ENCODE assay signal across 9 cellular contexts in genomic region chr10:33126118-33126517, GRCh38.
DNase-seq lines count a peak whose midpoint lies in the region; ATAC-seq and TF ChIP-seq lines count a peak whose summit lies in the region.
"Had no signal": no experiment of that assay in that cellular context is flagged by ENCODE, and none has a peak within 500 bp of the region (broad histone marks: within the 10 kb centered on the region; RNA-seq: fewer than 3 reads in every experiment).

No MANE protein-coding gene starts in this region.

- H3K9ac ChIP-seq in IMR-90 (ENCODE audit: low read depth, low read length), result no peak overlapping the region

- ATAC-seq in IMR-90 (ENCODE audit: low read depth) (no peak), GM18511 (IDR thresholded peaks at IDR 0.05; ENCODE audit: unreplicated experiment) (no peak), GM18498 (IDR thresholded peaks at IDR 0.05; ENCODE audit: unreplicated experiment) (no peak)

- H3K9me3 ChIP-seq in IMR-90 (ENCODE audit: control insufficient read depth, insufficient read depth, low read length), result no peaks in the 10 kb centered on the region

- no peaks in the 10 kb centered on the region for H3K36me3 Mint-ChIP-seq in activated T-helper 1 cell treated with anti-CD3 and anti-CD28 coated beads, Interleukin-12 subunit alpha, Interleukin-12 subunit beta, Interleukin-2, Interleukin-4 antibody, amounts not matched to agents 30 ng/mL and 10 ng/mL and 1 ng/mL, durations not matched to agents 14 hours and 24 hours and 36 hours (ENCODE audit: low read depth)

- peaks cover 16% of the 10 kb centered on the region for H3K9me1 ChIP-seq in IMR-90 (ENCODE audit: insufficient read depth, low read length)

- intact Hi-C loops in IMR-90 (cut with micrococcal nuclease), result loop anchor here (10.0 kb wide), 1 partner anchor 331 kb away; no protein-coding TSS in a partner anchor
- intact Hi-C loops in activated T-helper 1 cell treated with anti-CD3 and anti-CD28 coated beads, Interleukin-12 subunit alpha, Interleukin-12 subunit beta, Interleukin-2, Interleukin-4 antibody, amounts not matched to agents 30 ng/mL and 10 ng/mL and 1 ng/mL, durations not matched to agents 14 hours and 24 hours and 36 hours (cut with micrococcal nuclease), result loop anchor here (1.0 kb wide), 1 partner anchor 8 kb away; no protein-coding TSS in a partner anchor

- peak overlapping the region; percentile 80 for H3K27ac Mint-ChIP-seq in activated T-helper 1 cell treated with anti-CD3 and anti-CD28 coated beads, Interleukin-12 subunit alpha, Interleukin-12 subunit beta, Interleukin-2, Interleukin-4 antibody, amounts not matched to agents 30 ng/mL and 10 ng/mL and 1 ng/mL, durations not matched to agents 14 hours and 24 hours and 36 hours

- H3K27me3 Mint-ChIP-seq in activated T-helper 1 cell treated with anti-CD3 and anti-CD28 coated beads, Interleukin-12 subunit alpha, Interleukin-12 subunit beta, Interleukin-2, Interleukin-4 antibody, amounts not matched to agents 30 ng/mL and 10 ng/mL and 1 ng/mL, durations not matched to agents 14 hours and 24 hours and 36 hours (ENCODE audit: insufficient read depth), result no peaks in the 10 kb centered on the region

- no peak for TF ChIP-seq CTCF in IMR-90 (conservative IDR thresholded peaks at IDR 0.05; ENCODE audit: low read depth, low read length)

- DNase-seq in A172 (ENCODE audit: low spot score), result peak; percentile 44
- peak; percentile 64 for DNase-seq in IMR-90
- peak; percentile 24 for DNase-seq in activated T-helper 1 cell treated with anti-CD3 and anti-CD28 coated beads, Interleukin-12 subunit alpha, Interleukin-12 subunit beta, Interleukin-2, Interleukin-4 antibody, amounts not matched to agents 30 ng/mL and 10 ng/mL and 1 ng/mL, durations not matched to agents 14 hours and 24 hours and 36 hours (ENCODE audit: low spot score)
- peak; percentile 67 for DNase-seq in islet precursor cell
- no peak for DNase-seq in HK-2 (ENCODE audit: unreplicated experiment)
- DNase-seq in AML-193 (lab: John Stamatoyannopoulos, UW), result no peak
- DNase-seq: erythroblast had no signal

- BruUV-seq in IMR-90 (replicated peaks; lab: Mats Ljungman, UMichigan), result no TSS peak

- H4K5ac ChIP-seq in IMR-90 (ENCODE audit: low read depth, low read length), result peak overlapping the region; percentile 10

- peak overlapping the region; percentile 20 to 52; a peak in 3 of 4 replicates for H4K8ac ChIP-seq in IMR-90 (ENCODE audit: low read depth in 2 of 2, low read length in 2 of 2)

- POLR2A ChIA-PET in IMR-90 (lab: Charles Lee; ENCODE audit: unreplicated experiment), result no interaction called here

- H4K91ac ChIP-seq in IMR-90 (ENCODE audit: insufficient read depth, low read depth, low read length), result peak overlapping the region; percentile 82

- in situ Hi-C loops in IMR-90 (cut with MboI; ENCODE audit: low sequenced_read_pairs), result loop anchor here (10.0 kb wide), 1 partner anchor 111 kb away; no protein-coding TSS in a partner anchor

- H2AK9ac ChIP-seq in IMR-90 (replicated peaks; ENCODE audit: low read depth, low read length, poor library complexity), result no peak overlapping the region

- peak overlapping the region; percentile 44; the same call in 1 of the 2 replicates for H3K27ac ChIP-seq in IMR-90 (ENCODE audit: insufficient read depth, low read length)

- H3K4me3 ChIP-seq in IMR-90 (ENCODE audit: insufficient read depth, low read depth, low read length), result no peak overlapping the region

- peak overlapping the region; percentile 52 for H2BK120ac ChIP-seq in IMR-90 (ENCODE audit: low read depth, low read length)

- H3K27me3 ChIP-seq in IMR-90 (ENCODE audit: control insufficient read depth, insufficient read depth, low read length), result no peaks in the 10 kb centered on the region

- no peaks in the 10 kb centered on the region for H4K20me1 ChIP-seq in IMR-90 (ENCODE audit: insufficient read depth, low read length)

- H2BK5ac ChIP-seq in IMR-90 (ENCODE audit: low read depth, low read length, poor library complexity, severe bottlenecking), result peak overlapping the region; percentile 3

- H3K56ac ChIP-seq in IMR-90 (ENCODE audit: extremely low read depth, insufficient read depth, low read length), result no peak overlapping the region

- H2BK20ac ChIP-seq in IMR-90 (ENCODE audit: low read depth, low read length), result peak overlapping the region; percentile 23

- H3K4me1 Mint-ChIP-seq in activated T-helper 1 cell treated with anti-CD3 and anti-CD28 coated beads, Interleukin-12 subunit alpha, Interleukin-12 subunit beta, Interleukin-2, Interleukin-4 antibody, amounts not matched to agents 30 ng/mL and 10 ng/mL and 1 ng/mL, durations not matched to agents 14 hours and 24 hours and 36 hours (ENCODE audit: low read depth), result peaks cover 28% of the 10 kb centered on the region

- peak overlapping the region; percentile 49 for H3K4ac ChIP-seq in IMR-90 (ENCODE audit: low read depth, low read length)

- no peak for TF ChIP-seq POLR2A in IMR-90 (IDR thresholded peaks at IDR 0.05; ENCODE audit: low read depth, low read length)

- H3K4me1 ChIP-seq in IMR-90 (ENCODE audit: control insufficient read depth, insufficient read depth, low read length), result peaks cover 29% of the 10 kb centered on the region

- peak overlapping the region; percentile 78 for H3K14ac ChIP-seq in IMR-90 (replicated peaks; ENCODE audit: low read depth, low read length)

- no peaks in the 10 kb centered on the region for H3K79me1 ChIP-seq in IMR-90 (ENCODE audit: low read depth in 1 of 2, low read length in 2 of 2)

- H2AK5ac ChIP-seq in IMR-90 (ENCODE audit: low read depth, low read length), result peak overlapping the region; percentile 61

- peak overlapping the region; percentile 25; the same call in 1 of the 2 replicates for H3K23ac ChIP-seq in IMR-90 (ENCODE audit: low read depth, low read length)

- H2BK15ac ChIP-seq in IMR-90 (ENCODE audit: low read depth, low read length), result peak overlapping the region; percentile 80

- no peak for TF ChIP-seq RAD21 in IMR-90 (IDR thresholded peaks at IDR 0.05; ENCODE audit: low read length)

- dilution Hi-C loops in IMR-90 (cut with HindIII; ENCODE audit: low sequenced_read_pairs, unreplicated experiment), result no loop called here

- H3K36me3 ChIP-seq in IMR-90 (ENCODE audit: control insufficient read depth, insufficient read depth, low read length), result no peaks in the 10 kb centered on the region

- peak overlapping the region; percentile 28 for H3K4me3 Mint-ChIP-seq in activated T-helper 1 cell treated with anti-CD3 and anti-CD28 coated beads, Interleukin-12 subunit alpha, Interleukin-12 subunit beta, Interleukin-2, Interleukin-4 antibody, amounts not matched to agents 30 ng/mL and 10 ng/mL and 1 ng/mL, durations not matched to agents 14 hours and 24 hours and 36 hours

- WGBS in IMR-90 (ENCODE audit: extremely low coverage in 2 of 2, insufficient read length in 1 of 2), 2 experiments, result 54% methylated on average over 7 of the region's 7 CpGs; no CpG with 5 or more reads in 1 of the 2 experiments

- CTCF ChIA-PET in IMR-90 (lab: Yijun Ruan, JAX), result no interaction called here

- H2AFZ ChIP-seq in IMR-90 (replicated peaks; ENCODE audit: low read length, poor library complexity), result peak overlapping the region; percentile 55

- H3K4me2 ChIP-seq in IMR-90 (ENCODE audit: low read depth, low read length), result no peak overlapping the region

- H3K18ac ChIP-seq in IMR-90 (ENCODE audit: low read depth, low read length), result peak overlapping the region; percentile 22

- H3K9me3 Mint-ChIP-seq in activated T-helper 1 cell treated with anti-CD3 and anti-CD28 coated beads, Interleukin-12 subunit alpha, Interleukin-12 subunit beta, Interleukin-2, Interleukin-4 antibody, amounts not matched to agents 30 ng/mL and 10 ng/mL and 1 ng/mL, durations not matched to agents 14 hours and 24 hours and 36 hours, result no peaks in the 10 kb centered on the region

TF ChIP-seq in IMR-90, 13 proteins besides CTCF, POLR2A, EP300 and RAD21:
- TF ChIP-seq RCOR1 (IDR thresholded peaks at IDR 0.05; ENCODE audit: insufficient replicate concordance, low read length) (no peak), MXI1 (IDR thresholded peaks at IDR 0.05; ENCODE audit: borderline replicate concordance, low read depth, low read length) (no peak), CEBPB (IDR thresholded peaks at IDR 0.05; ENCODE audit: low read depth, low read length) (no peak), MAZ (IDR thresholded peaks at IDR 0.05; ENCODE audit: borderline replicate concordance, low read depth, low read length) (no peak), BHLHE40 (IDR thresholded peaks at IDR 0.05; ENCODE audit: low read depth, low read length) (no peak), MAFK (IDR thresholded peaks at IDR 0.05; ENCODE audit: low read depth, low read length) (no peak), RFX5 (IDR thresholded peaks at IDR 0.05; ENCODE audit: low read depth, low read length) (no peak)
TF ChIP-seq in IMR-90: peak in this region for 0.

Comparison
In these comparisons a context has a peak if more than half of its experiments do, and no peak if none do; other contexts are left out.
1. DNase-seq: peak in A172 (single experiment), IMR-90 (single experiment), activated T-helper 1 cell treated with anti-CD3 and anti-CD28 coated beads, Interleukin-12 subunit alpha, Interleukin-12 subunit beta, Interleukin-2, Interleukin-4 antibody, amounts not matched to agents 30 ng/mL and 10 ng/mL and 1 ng/mL, durations not matched to agents 14 hours and 24 hours and 36 hours (single experiment) and islet precursor cell (single experiment); none in HK-2 (single experiment) and AML-193 (0 of 2).